In genomic region chr17:75512946-75513666, GRCh38 we compare ENCODE assay signal across 11 cellular contexts. TPM values are rescaled to one million over a fixed set of nuclear protein-coding genes. Genes with fewer than 3 reads are reported as not detected.
DNase-seq lines count a peak whose midpoint lies in the region; ATAC-seq and TF ChIP-seq lines count a peak whose summit lies in the region.
"Had no signal": no experiment of that assay in that cellular context is flagged by ENCODE, and none has a peak within 500 bp of the region (broad histone marks: within the 10 kb centered on the region; RNA-seq: fewer than 3 reads in every experiment).

No MANE protein-coding gene starts in this region.

- DNase-seq in Calu3: no peak
- DNase-seq in adipocyte (ENCODE audit: low read depth): peak; percentile 36
- no peak for DNase-seq in right atrium auricular region (ENCODE audit: low spot score)
- DNase-seq in NCI-H146 (lab: John Stamatoyannopoulos, UW): no peak
- no peak for DNase-seq in retina
- no peak for DNase-seq in NCI-H1436 treated with DMSO at 0.1 percent for 48 hours (lab: John Stamatoyannopoulos, UW)
- DNase-seq: activated CD4-positive, alpha-beta T cell treated with anti-CD3 and anti-CD28 coated beads for 4 hours; foreskin melanocyte; NCI-H1694 treated with DMSO at 0.1 percent for 48 hours had no signal

- peak overlapping the region; percentile 77 for H3K4me3 Mint-ChIP-seq in Calu3 (ENCODE audit: low read depth, unreplicated experiment)

- peaks cover 26% of the 10 kb centered on the region for H3K4me1 ChIP-seq in adipocyte (ENCODE audit: control insufficient read depth, insufficient read depth, low read length)
- peaks cover 0 to 77% of the 10 kb centered on the region in 2 donors for H3K4me1 ChIP-seq in right atrium auricular region
- peaks cover 25% of the 10 kb centered on the region for H3K4me1 ChIP-seq in rectal smooth muscle tissue (ENCODE audit: control insufficient read depth, insufficient read depth, low read length)

- H3K27ac Mint-ChIP-seq in Calu3 (ENCODE audit: unreplicated experiment): no peak overlapping the region

- peaks cover 40% of the 10 kb centered on the region for H3K4me1 Mint-ChIP-seq in Calu3 (ENCODE audit: low read depth, unreplicated experiment)

- no peaks in the 10 kb centered on the region for H3K9me3 Mint-ChIP-seq in Calu3 (ENCODE audit: low read depth, unreplicated experiment)

- no peaks in the 10 kb centered on the region for H3K27me3 Mint-ChIP-seq in Calu3 (ENCODE audit: unreplicated experiment)

- no peaks in the 10 kb centered on the region for H3K9me3 ChIP-seq in adipocyte (ENCODE audit: control insufficient read depth, low read length)
- no peaks in the 10 kb centered on the region for H3K9me3 ChIP-seq in right atrium auricular region

- TF ChIP-seq CTCF in Calu3 (IDR thresholded peaks at IDR 0.05; ENCODE audit: unreplicated experiment): no peak
- TF ChIP-seq CTCF in right atrium auricular region (IDR thresholded peaks at IDR 0.05): no peak

- no TSS peak for BruUV-seq in Calu3 (replicated peaks; lab: Mats Ljungman, UMichigan)

- H3K4me3 ChIP-seq in adipocyte (ENCODE audit: low read length): no peak overlapping the region
- H3K4me3 ChIP-seq in right atrium auricular region: peak overlapping the region; percentile 95 to 99
- peak overlapping the region; percentile 79 for H3K4me3 ChIP-seq in rectal smooth muscle tissue (ENCODE audit: low read length)

- H3K36me3 Mint-ChIP-seq in Calu3 (ENCODE audit: insufficient read depth, unreplicated experiment): peaks cover 71% of the 10 kb centered on the region

- H3K27ac ChIP-seq in right atrium auricular region (peak overlapping the region; percentile 93 to 97), rectal smooth muscle tissue (ENCODE audit: low read depth, low read length) (no peak overlapping the region)

- no peak for ATAC-seq in HG02798 (IDR thresholded peaks at IDR 0.05; ENCODE audit: poor library complexity, unreplicated experiment)

- intact Hi-C loops in Calu3 (cut with micrococcal nuclease; ENCODE audit: unreplicated experiment): no loop called here

- H3K9ac ChIP-seq in adipocyte (ENCODE audit: low read length) (no peak overlapping the region), rectal smooth muscle tissue (ENCODE audit: low read length) (no peak overlapping the region)

- CTCF ChIA-PET in Calu3 (lab: Charles Lee): interaction anchor here (0.7 kb wide), 1 partner anchor 12 kb away, joined by 6 read pairs; the partner anchor contains the start of gene LLGL2

- H3K36me3 ChIP-seq in adipocyte (ENCODE audit: control insufficient read depth, insufficient read depth, low read length, severe bottlenecking) (no peaks in the 10 kb centered on the region), right atrium auricular region (peaks cover 17% of the 10 kb centered on the region), rectal smooth muscle tissue (ENCODE audit: control insufficient read depth, insufficient read depth, low read length) (peaks cover 3% of the 10 kb centered on the region)

- no peaks in the 10 kb centered on the region for H3K27me3 ChIP-seq in adipocyte (replicated peaks; ENCODE audit: control insufficient read depth, insufficient read depth, low read length)
- H3K27me3 ChIP-seq in right atrium auricular region: no peaks in the 10 kb centered on the region
- H3K27me3 ChIP-seq in rectal smooth muscle tissue (ENCODE audit: control insufficient read depth, insufficient read depth, low read length): no peaks in the 10 kb centered on the region

RNA-seq across cellular contexts. Expression of gene CASKIN2, which starts 2.2 kb away (rescaled TPM):
- total RNA-seq in Calu3 (2022): 30.0 and 30.4 TPM in 2 replicates
- total RNA-seq in right atrium auricular region: 10 to 100 TPM; 18.3 to 28.7 TPM

RNA-seq across cellular contexts. Expression of gene TSEN54, which starts 3.2 kb away (rescaled TPM):
- total RNA-seq in Calu3 (2022) (52.1 and 55.4 TPM in 2 replicates), right atrium auricular region (10 to 100 TPM in 1 of 2 donors, 1 to 10 TPM in 1; 9.6 to 13.8 TPM)

RNA-seq across cellular contexts. Expression of gene LLGL2, which starts 12.4 kb away (rescaled TPM):
- total RNA-seq in Calu3 (2022) (208 and 251 TPM in 2 replicates), right atrium auricular region (1 to 10 TPM; 4.1 to 8.5 TPM)

RNA-seq across cellular contexts. Expression of gene TMEM94, which starts 56.7 kb away (rescaled TPM):
- 55.0 and 63.4 TPM in 2 replicates for total RNA-seq in Calu3 (2022)
- total RNA-seq in right atrium auricular region: 10 to 100 TPM; 56.3 to 61.6 TPM

Comparison
In these comparisons a context has a peak if more than half of its experiments do, and no peak if none do; other contexts are left out.
1. RNA of gene LLGL2, which starts 12.4 kb away (total RNA-seq): 208 to 251 TPM in Calu3; 4.1 to 8.5 TPM in right atrium auricular region; every median in the first group is over 10 times any median in the second.